In the genomic region with DNA sequence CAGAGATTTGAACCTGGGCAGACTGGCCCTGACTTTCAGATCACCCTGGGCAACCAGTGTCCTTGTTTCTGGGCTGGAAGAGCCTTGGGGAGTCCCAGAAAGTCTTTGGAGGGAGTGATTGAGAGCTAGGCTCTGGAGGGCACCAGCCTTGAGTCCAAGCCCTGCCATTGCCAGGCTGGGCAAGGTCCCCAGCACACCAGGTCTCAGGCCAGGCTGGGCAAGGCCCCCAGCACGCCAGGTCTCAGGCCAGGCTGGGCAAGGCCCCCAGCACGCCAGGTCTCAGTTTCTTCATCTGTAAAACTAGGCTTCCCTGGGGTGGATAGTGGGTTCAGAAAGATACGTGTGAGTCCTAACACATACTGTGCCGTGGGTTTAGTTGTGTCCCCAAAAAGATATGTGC, we compare ENCODE assay signal across 20 cellular contexts.
"Had no signal": no experiment of that assay in that cellular context is flagged by ENCODE, and none has a peak within 500 bp of the region (broad histone marks: within the 10 kb centered on the region; RNA-seq: fewer than 3 reads in every experiment).

No MANE protein-coding gene starts in this region.

- H3K36me3 Mint-ChIP-seq: memory B cell, naive B cell had no signal

- H3K4me1 Mint-ChIP-seq: memory B cell, naive B cell had no signal

- H3K36me3 ChIP-seq: neutrophil, right atrium auricular region, sigmoid colon, stomach, thoracic aorta, transverse colon had no signal

- H3K27ac Mint-ChIP-seq: dendritic cell treated with granulocyte-macrophage colony-stimulating factor and Interleukin-4, amounts not matched to agents 40 ng/mL and 50 ng/mL, for 4 days; memory B cell; naive B cell had no signal

- H3K9me3 ChIP-seq: neutrophil, right atrium auricular region, sigmoid colon, stomach, thoracic aorta, transverse colon had no signal

- H3K9me3 Mint-ChIP-seq: dendritic cell treated with granulocyte-macrophage colony-stimulating factor and Interleukin-4, amounts not matched to agents 40 ng/mL and 50 ng/mL, for 4 days; memory B cell had no signal

- H3K27ac ChIP-seq: foreskin keratinocyte, hepatocyte, neutrophil, right atrium auricular region, skin epidermis, stomach, thoracic aorta had no signal

- H3K4me3 ChIP-seq: hepatocyte, right atrium auricular region, sigmoid colon, skin epidermis, stomach, thoracic aorta, transverse colon had no signal

- H3K4me3 Mint-ChIP-seq: dendritic cell treated with granulocyte-macrophage colony-stimulating factor and Interleukin-4, amounts not matched to agents 40 ng/mL and 50 ng/mL, for 4 days; memory B cell; naive B cell; nephron had no signal

- H3K79me2 ChIP-seq: hepatocyte had no signal

- H3K27me3 ChIP-seq: foreskin keratinocyte, hepatocyte, right atrium auricular region, sigmoid colon, transverse colon had no signal

- H3K4me1 ChIP-seq: foreskin keratinocyte had no signal

- FAIRE-seq: colon, endothelial cell of umbilical vein had no signal

- DNase-seq: erythroblast; foreskin keratinocyte; kidney glomerular epithelial cell; midbrain; naive B cell; sigmoid colon; stimulated activated CD4-positive, alpha-beta T cell treated with anti-CD3 and anti-CD28 coated beads, Interleukin-12 subunit alpha, Interleukin-12 subunit beta, amount 100 ng/mL, for 4 hours; stimulated activated naive CD4-positive, alpha-beta T cell; stomach had no signal

- H3K4me2 ChIP-seq: hepatocyte had no signal

- H2AFZ ChIP-seq: hepatocyte had no signal

- ATAC-seq: foreskin keratinocyte had no signal
